In the genomic region with DNA sequence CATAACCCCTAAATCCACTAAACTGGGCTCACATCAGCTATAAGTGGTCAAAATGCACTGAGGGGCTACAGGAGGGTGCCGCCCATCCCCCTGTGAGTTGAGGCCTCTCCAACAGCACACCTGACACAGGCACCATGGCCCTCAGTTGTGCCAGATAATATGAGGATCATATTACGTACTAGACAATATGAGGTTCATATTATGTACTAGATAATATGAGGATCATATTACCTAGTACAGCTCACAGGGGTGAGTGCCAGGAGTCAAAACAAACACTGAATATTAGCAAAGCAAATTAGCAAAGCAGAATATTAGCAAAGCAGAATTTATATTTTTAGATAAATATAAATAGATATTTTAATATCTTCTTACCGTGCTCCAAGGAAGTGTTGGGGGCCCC, we compare ENCODE assay signal across 1 cellular context.
TF ChIP-seq lines count a peak whose summit lies in the region.

No MANE protein-coding gene starts in this region.

TF ChIP-seq in H1, 55 proteins besides CTCF, POLR2A, EP300 and RAD21:
- TF ChIP-seq BCL11A (IDR thresholded peaks at IDR 0.05; ENCODE audit: low read depth in 2 of 2, low read length in 2 of 2), result no peak
- TF ChIP-seq BACH1 (IDR thresholded peaks at IDR 0.05; ENCODE audit: low read length), result no peak
- TF ChIP-seq EZH2 (IDR thresholded peaks at IDR 0.05; ENCODE audit: low read depth, low read length, severe bottlenecking), result no peak
- no peak for TF ChIP-seq CREB1 (IDR thresholded peaks at IDR 0.05)
- TF ChIP-seq SRF (IDR thresholded peaks at IDR 0.05; ENCODE audit: low read depth, low read length), result no peak
- TF ChIP-seq CBX5 (IDR thresholded peaks at IDR 0.05; ENCODE audit: low read depth, low read length), result no peak
- no peak for TF ChIP-seq POLR2AphosphoS5 (IDR thresholded peaks at IDR 0.05; ENCODE audit: low read depth, low read length)
- no peak for TF ChIP-seq ATF2 (IDR thresholded peaks at IDR 0.05; ENCODE audit: low read length)
